8 cellular contexts compared by ENCODE assay signal in the genomic region with DNA sequence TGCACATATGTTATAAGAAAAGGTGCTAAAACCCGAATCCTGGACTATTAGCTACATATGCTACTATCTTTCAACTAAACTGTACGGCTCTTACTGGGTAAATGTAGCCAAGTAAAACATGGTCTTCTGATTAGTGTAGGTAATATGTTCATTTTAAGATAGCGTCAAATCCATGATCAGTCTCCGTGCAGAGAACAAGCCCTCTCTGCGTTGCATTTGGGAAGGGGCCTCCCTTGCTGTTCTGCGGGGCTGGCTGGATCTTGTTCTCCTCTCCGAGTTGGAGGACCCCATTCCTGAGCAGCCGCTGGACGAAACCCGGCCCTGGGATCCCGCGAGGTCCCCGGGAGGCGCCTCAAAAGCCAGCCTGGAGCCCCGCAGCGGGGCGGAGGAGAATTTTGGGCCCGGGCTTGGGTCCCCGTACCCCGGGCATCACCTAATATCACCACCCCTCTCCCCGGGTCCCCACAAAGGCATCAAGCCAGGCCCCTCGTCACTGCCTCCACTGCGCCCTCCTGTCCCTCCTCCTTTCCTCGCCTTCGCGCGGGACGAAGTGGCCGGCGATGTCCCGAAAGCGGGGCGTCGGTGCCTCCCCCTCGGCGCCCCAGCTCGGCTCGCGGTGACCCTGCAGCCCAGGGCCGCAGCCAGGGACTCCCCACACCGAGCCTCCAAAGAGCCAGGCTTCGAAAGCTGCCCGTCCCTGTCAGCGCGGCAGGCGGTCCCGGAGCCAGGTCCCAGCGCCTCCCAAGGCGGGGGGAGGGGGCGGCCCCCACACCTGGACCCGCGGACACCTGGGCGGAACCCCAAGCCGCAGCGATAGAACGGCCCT. TPM values are rescaled to one million over a fixed set of nuclear protein-coding genes. Genes with fewer than 3 reads are reported as not detected.
DNase-seq lines count a peak whose midpoint lies in the region; ATAC-seq, FAIRE-seq and TF ChIP-seq lines count a peak whose summit lies in the region.

No MANE protein-coding gene starts in this region.

- no peaks in the 10 kb centered on the region for H4K20me1 ChIP-seq in PC-9 (ENCODE audit: insufficient read depth)

- no peaks in the 10 kb centered on the region for H3K79me2 ChIP-seq in PC-9 (ENCODE audit: low read depth)

- H3K4me2 ChIP-seq in PC-9: peak overlapping the region; percentile 86

- TF ChIP-seq CTCF in PC-9 (conservative IDR thresholded peaks at IDR 0.05): no peak
- TF ChIP-seq CTCF in fibroblast of the aortic adventitia (IDR thresholded peaks at IDR 0.05; ENCODE audit: insufficient read depth, low read length): no peak
- no peak for TF ChIP-seq CTCF in pancreas (IDR thresholded peaks at IDR 0.05)

- no peaks in the 10 kb centered on the region for H3K36me3 ChIP-seq in PC-9 (ENCODE audit: low read depth)
- no peaks in the 10 kb centered on the region for H3K36me3 ChIP-seq in pancreas

- ATAC-seq in pancreas (peak; percentile 43 to 81 (median 74)), HG03025 (IDR thresholded peaks at IDR 0.05; ENCODE audit: low FRiP score, unreplicated experiment) (no peak), HG03439 (IDR thresholded peaks at IDR 0.05; ENCODE audit: unreplicated experiment) (no peak)

- H3K9me2 ChIP-seq in PC-9 (ENCODE audit: insufficient read depth): no peaks in the 10 kb centered on the region

- DNase-seq in D341Med (ENCODE audit: low spot score) (peak; percentile 58), PC-9 (peak in 1 of 2 experiments; percentile 1), fibroblast of the aortic adventitia (ENCODE audit: low read depth) (no peak), pancreas (peak in 2 of 6 donors; percentile 65 to 67), NCI-H146 (lab: John Stamatoyannopoulos, UW) (no peak)
- DNase-seq in stimulated activated CD4-positive, alpha-beta T cell treated with anti-CD3 and anti-CD28 coated beads, Interleukin-4, amount 100 ng/mL, for 1 hour: no peak

- no peak overlapping the region for H3K27ac ChIP-seq in PC-9
- H3K27ac ChIP-seq in pancreas: no peak overlapping the region

- H3K9me3 ChIP-seq in PC-9 (ENCODE audit: insufficient read depth, low read depth) (no peaks in the 10 kb centered on the region), pancreas (no peaks in the 10 kb centered on the region)

- CTCF ChIA-PET in PC-9 (lab: Charles Lee): interaction anchor here (0.6 to 2.3 kb wide), 7 partner anchors 15 to 192 kb away, joined by 3 to 16 read pairs (median 4); no protein-coding TSS in a partner anchor

- H3K27me3 ChIP-seq in PC-9 (ENCODE audit: insufficient read depth, low read depth): no peaks in the 10 kb centered on the region
- H3K27me3 ChIP-seq in pancreas: peaks cover 0 to 9% (median 0%) of the 10 kb centered on the region in 4 donors

- BruUV-seq in PC-9 (replicated peaks; lab: Mats Ljungman, UMichigan): no TSS peak

- H3K4me1 ChIP-seq in PC-9 (replicated peaks; ENCODE audit: insufficient read depth) (peaks cover 18% of the 10 kb centered on the region), pancreas (peaks cover 0 to 7% (median 3%) of the 10 kb centered on the region in 3 donors)

- 7 to 9% methylated on average over 40 to 56 of the region's 56 CpGs for WGBS in pancreas, 2 donors

- peak overlapping the region; percentile 77 for H2AFZ ChIP-seq in PC-9

- H3K4me3 ChIP-seq in PC-9 (peak overlapping the region; percentile 54), fibroblast of the aortic adventitia (ENCODE audit: low read depth, low read length) (peak overlapping the region; percentile 64), pancreas (peak overlapping the region; percentile 23 to 51 (median 34))

- FAIRE-seq in pancreas (lab: Jason Lieb, UNC): no peak

- H3F3A ChIP-seq in PC-9 (ENCODE audit: insufficient read depth, low read depth): peaks cover 5% of the 10 kb centered on the region; the same call in 1 of the 2 replicates

- POLR2A ChIA-PET in PC-9 (lab: Charles Lee; ENCODE audit: unreplicated experiment): interaction anchor here (0.5 to 0.6 kb wide), 3 partner anchors 200 to 858 kb away, joined by 3 to 20 read pairs (median 11); no protein-coding TSS in a partner anchor

- intact Hi-C loops in PC-9 (cut with micrococcal nuclease; ENCODE audit: unreplicated experiment): loop anchor here (1.0 to 10.0 kb wide), 10 partner anchors 21 to 1517 kb away; no protein-coding TSS in a partner anchor
- intact Hi-C loops in pancreas (cut with DNase I): loop anchor here in 1 of 3 donors (10.0 kb wide), 1 partner anchor 464 kb away; no protein-coding TSS in a partner anchor

RNA-seq across cellular contexts. Expression of a gene that starts 54.5 kb away (rescaled TPM):
- total RNA-seq in PC-9 (2021): 28.3 and 32.9 TPM in 2 replicates
- 43.7 and 52.1 TPM in 2 replicates for total RNA-seq in fibroblast of the aortic adventitia (ENCODE audit: low replicate concordance)
- total RNA-seq in pancreas: 10 to 100 TPM; 12.2 to 24.7 (median 16.4) TPM
- polyA plus RNA-seq in pancreas: 10 to 100 TPM; 13.3 to 26.6 TPM

Comparison
In these comparisons a context has a peak if more than half of its experiments do, and no peak if none do; other contexts are left out.
1. ATAC-seq: peak in pancreas (4 of 4); none in HG03025 (single experiment) and HG03439 (single experiment).
2. Peak in every context shown above with its lines, with median percentiles within 50 percentile points of each other: H3K4me3 ChIP-seq.